In genomic region chr2:178796079-178796677, GRCh38 we compare ENCODE assay signal across 8 cellular contexts. TPM values are rescaled to one million over a fixed set of nuclear protein-coding genes. Genes with fewer than 3 reads are reported as not detected.
DNase-seq lines count a peak whose midpoint lies in the region; ATAC-seq and TF ChIP-seq lines count a peak whose summit lies in the region.

No MANE protein-coding gene starts in this region.

- H3K4me3 ChIP-seq in left ventricle myocardium inferior (no peak overlapping the region), osteoblast (ENCODE audit: insufficient read depth, low read length) (no peak overlapping the region)

- H3K4me1 ChIP-seq in left ventricle myocardium inferior (peaks cover 58% of the 10 kb centered on the region), osteoblast (ENCODE audit: insufficient read depth, low read length) (no peaks in the 10 kb centered on the region)

- no peaks in the 10 kb centered on the region for H4K20me1 ChIP-seq in osteoblast (ENCODE audit: insufficient read depth, low read length)

- no peaks in the 10 kb centered on the region for H3K9me3 ChIP-seq in left ventricle myocardium inferior (replicated peaks)
- H3K9me3 ChIP-seq in osteoblast (ENCODE audit: low read depth, low read length) = no peaks in the 10 kb centered on the region

- no peak overlapping the region for H3K4me2 ChIP-seq in osteoblast (ENCODE audit: insufficient read depth, low read length)

- no peak overlapping the region for H2AFZ ChIP-seq in osteoblast (ENCODE audit: low read length)

- intact Hi-C loops in left ventricle myocardium inferior (cut with micrococcal nuclease) (loop anchor here (1.0 kb wide), 1 partner anchor 118 kb away; no protein-coding TSS in a partner anchor), Right ventricle myocardium inferior (cut with DNase I) (loop anchor here (2.0 kb wide), 1 partner anchor 119 kb away; no protein-coding TSS in a partner anchor)

- H3K27me3 ChIP-seq in left ventricle myocardium inferior (ENCODE audit: low read depth) (no peaks in the 10 kb centered on the region), osteoblast (ENCODE audit: insufficient read depth, low read length) (no peaks in the 10 kb centered on the region)

- no peaks in the 10 kb centered on the region for H3K79me2 ChIP-seq in osteoblast (ENCODE audit: insufficient read depth, low read length)

- H3K27ac ChIP-seq in left ventricle myocardium inferior (replicated peaks) (no peak overlapping the region), osteoblast (ENCODE audit: low read depth, low read length) (no peak overlapping the region)

- TF ChIP-seq CTCF in left ventricle myocardium inferior (IDR thresholded peaks at IDR 0.05; ENCODE audit: borderline replicate concordance) = peak; percentile 73
- TF ChIP-seq CTCF in osteoblast (IDR thresholded peaks at IDR 0.05; ENCODE audit: extremely low read depth, low read depth, low read length) = peak; percentile 62

- ATAC-seq in Right ventricle myocardium inferior = no peak
- ATAC-seq in GM21423 (IDR thresholded peaks at IDR 0.05; ENCODE audit: unreplicated experiment) = no peak
- ATAC-seq in HG02852 (IDR thresholded peaks at IDR 0.05; ENCODE audit: unreplicated experiment) = no peak

- peaks cover 63% of the 10 kb centered on the region for H3K36me3 ChIP-seq in left ventricle myocardium inferior
- H3K36me3 ChIP-seq in osteoblast (ENCODE audit: insufficient read depth, low read length) = no peaks in the 10 kb centered on the region

- DNase-seq in left ventricle myocardium inferior (no peak), Right ventricle myocardium inferior (ENCODE audit: missing footprints) (no peak), NCI-H446 treated with DMSO at 0.1 percent for 48 hours (lab: John Stamatoyannopoulos, UW) (peak; percentile 43), dermis blood vessel endothelial cell (peak; percentile 77), osteoblast (ENCODE audit: insufficient read length, low spot score, missing footprints) (peak; percentile 57)
- DNase-seq in activated CD8-positive, alpha-beta memory T cell treated with anti-CD3 and anti-CD28 coated beads, Interleukin-2, amount 50 U/mL, for 48 hours = no peak

RNA-seq across cellular contexts. Expression of gene TTN, which starts 11.0 kb away (rescaled TPM):
- total RNA-seq in left ventricle myocardium inferior = 2,803 TPM
- total RNA-seq in Right ventricle myocardium inferior = 3,032 TPM
- 1.5 and 1.8 TPM in 2 replicates for total RNA-seq in dermis blood vessel endothelial cell
- under 0.01 TPM in 2 replicates for total RNA-seq in osteoblast

Comparison
In these comparisons a context has a peak if more than half of its experiments do, and no peak if none do; other contexts are left out.
1. DNase-seq: peak in NCI-H446 treated with DMSO at 0.1 percent for 48 hours (single experiment), dermis blood vessel endothelial cell (single experiment) and osteoblast (single experiment); none in left ventricle myocardium inferior (single experiment), Right ventricle myocardium inferior (single experiment) and activated CD8-positive, alpha-beta memory T cell treated with anti-CD3 and anti-CD28 coated beads, Interleukin-2, amount 50 U/mL, for 48 hours (single experiment).
2. RNA of gene TTN, which starts 11.0 kb away (total RNA-seq): 3,032 TPM in Right ventricle myocardium inferior (single experiment) and 2,803 TPM in left ventricle myocardium inferior (single experiment); 1.5 to 1.8 TPM in dermis blood vessel endothelial cell and under 0.01 TPM in osteoblast; every median in the first group is over 1,000 times any median in the second.